In genomic region chrX:41750720-41751119, GRCh38 we compare ENCODE assay signal across 32 cellular contexts.
"Had no signal": no experiment of that assay in that cellular context is flagged by ENCODE, and none has a peak within 500 bp of the region (broad histone marks: within the 10 kb centered on the region; RNA-seq: fewer than 3 reads in every experiment).

No MANE protein-coding gene starts in this region.

- ATAC-seq: activated naive CD4-positive, alpha-beta T cell treated with anti-CD3 and anti-CD28 coated beads, Interleukin-2, amount 50 U/mL, for 72 hours; activated naive CD8-positive, alpha-beta T cell treated with anti-CD3 and anti-CD28 coated beads, Interleukin-2, amount 50 U/mL, for 24 hours; activated T-cell treated with anti-CD3 and anti-CD28 coated beads, Interleukin-2, amount 50 U/mL, for 4 hours; activated T-cell treated with anti-CD3 and anti-CD28 coated beads, Interleukin-2, amount 50 U/mL, for 72 hours; activated T-helper 17 cell treated with anti-CD3 and anti-CD28 coated beads, Interleukin-2, amount 50 U/mL, for 72 hours; body of pancreas had no signal

- H3K4me3 ChIP-seq: adrenal gland, ascending aorta, body of pancreas, breast epithelium, cardiac muscle cell had no signal

- H3K27me3 ChIP-seq: adrenal gland, ascending aorta, body of pancreas, brain microvascular endothelial cell, cardiac muscle cell had no signal

- DNase-seq: activated effector memory CD4-positive, alpha-beta T cell treated with anti-CD3 and anti-CD28 coated beads, Interleukin-2, amount 50 U/mL, for 16 hours; activated effector memory CD4-positive, alpha-beta T cell treated with Interleukin-2 at 50 U/mL for 16 hours; activated gamma-delta T cell; activated gamma-delta T cell treated with Interleukin-2 at 50 U/mL for 16 hours; activated naive CD4-positive, alpha-beta T cell; activated naive CD4-positive, alpha-beta T cell treated with anti-CD3 and anti-CD28 coated beads for 36 hours; activated naive CD4-positive, alpha-beta T cell treated with anti-CD3 and anti-CD28 coated beads, Interleukin-2, amount 10 ng/mL, durations not matched to agents 7 days and 5 days; activated naive CD4-positive, alpha-beta T cell treated with anti-CD3 and anti-CD28 coated beads, Interleukin-2, amount 50 U/mL, for 16 hours; activated naive CD4-positive, alpha-beta T cell treated with Interleukin-2 at 50 U/mL for 16 hours; activated naive CD8-positive, alpha-beta T cell treated with anti-CD3 and anti-CD28 coated beads for 36 hours; activated naive CD8-positive, alpha-beta T cell treated with anti-CD3 and anti-CD28 coated beads, Interleukin-2, amount 10 ng/mL, durations not matched to agents 7 days and 5 days; activated naive CD8-positive, alpha-beta T cell treated with anti-CD3 and anti-CD28 coated beads, Interleukin-2, amount 50 U/mL, for 24 hours; activated T-cell treated with anti-CD3 and anti-CD28 coated beads, Interleukin-2, amount 50 U/mL, for 4 hours; activated T-cell treated with anti-CD3 and anti-CD28 coated beads, Interleukin-2, amount 50 U/mL, for 48 hours; activated T-cell treated with anti-CD3 and anti-CD28 coated beads, Interleukin-2, amount 50 U/mL, for 72 hours; adrenal gland; amniotic stem cell; amygdala; anterior cingulate cortex; aorta; body of pancreas; brain microvascular endothelial cell; caudate nucleus; central memory CD4-positive, alpha-beta T cell; cerebellar nuclear complex had no signal

- FAIRE-seq: astrocyte, bronchial epithelial cell had no signal

- H3K27ac ChIP-seq: adrenal gland, ascending aorta, body of pancreas, brain microvascular endothelial cell, breast epithelium, cardiac muscle cell had no signal

- H3K4me1 ChIP-seq: adrenal gland, ascending aorta, body of pancreas, breast epithelium had no signal

- H3K9me3 ChIP-seq: adrenal gland, ascending aorta, body of pancreas, breast epithelium had no signal

- H3K36me3 ChIP-seq: adrenal gland, ascending aorta, brain microvascular endothelial cell, breast epithelium, cardiac muscle cell had no signal
